8 cellular contexts compared by ENCODE assay signal in genomic region chr14:75399819-75400678, GRCh38. TPM values are rescaled to one million over a fixed set of nuclear protein-coding genes. Genes with fewer than 3 reads are reported as not detected.
DNase-seq lines count a peak whose midpoint lies in the region; ATAC-seq and TF ChIP-seq lines count a peak whose summit lies in the region.

No MANE protein-coding gene starts in this region.

- intact Hi-C loops in left colon (cut with DNase I, micrococcal nuclease): no loop called here
- intact Hi-C loops in thyroid gland (cut with DNase I): loop anchor here (10.0 kb wide), 1 partner anchor 85 kb away; no protein-coding TSS in a partner anchor

- H3K27me3 ChIP-seq in thyroid gland: no peaks in the 10 kb centered on the region

- TF ChIP-seq CTCF in astrocyte of the spinal cord (IDR thresholded peaks at IDR 0.05; ENCODE audit: low read depth, low read length) (no peak), thyroid gland (IDR thresholded peaks at IDR 0.05) (no peak)

- peak overlapping the region; percentile 40 to 66 (median 60) for H3K27ac ChIP-seq in thyroid gland

- H3K9me3 ChIP-seq in thyroid gland: no peaks in the 10 kb centered on the region

- H3K4me1 ChIP-seq in thyroid gland: peaks cover 20 to 26% of the 10 kb centered on the region in 2 donors

- TF ChIP-seq POLR2A in thyroid gland (IDR thresholded peaks at IDR 0.05): no peak

- CTCF ChIA-PET in HEK293T (lab: Yijun Ruan, JAX): no interaction called here

- DNase-seq in Daoy (ENCODE audit: low read depth) (peak; percentile 84), NCI-H2081 treated with DMSO at 0.1 percent for 48 hours (lab: John Stamatoyannopoulos, UW) (peak; percentile 98), astrocyte of the spinal cord (ENCODE audit: low read depth, low spot score) (peak; percentile 12), left colon (peak; percentile 94 to 98), thyroid gland (peak; percentile 98 to 99), HEK293T (ENCODE audit: extremely low spot score) (no peak), NCI-H146 treated with DMSO at 0.1 percent for 48 hours (lab: John Stamatoyannopoulos, UW; ENCODE audit: unreplicated experiment) (no peak)
- no peak for DNase-seq in stimulated activated CD4-positive, alpha-beta T cell treated with anti-CD3 and anti-CD28 coated beads, Interleukin-4, amount 100 ng/mL, for 4 hours

- H3K4me3 ChIP-seq in astrocyte of the spinal cord (ENCODE audit: low read depth, low read length): no peak overlapping the region
- H3K4me3 ChIP-seq in thyroid gland (replicated peaks in 1 of 3): no peak overlapping the region

- ATAC-seq in left colon: peak; percentile 97

- in situ Hi-C loops in astrocyte of the spinal cord (cut with HindIII; ENCODE audit: low sequenced_read_pairs): no loop called here

- WGBS in thyroid gland, 2 donors: 15 to 18% methylated on average over 7 to 8 of the region's 8 CpGs

- H3K36me3 ChIP-seq in thyroid gland: no peaks in the 10 kb centered on the region

- POLR2A ChIA-PET in HEK293T (lab: Yijun Ruan, JAX): no interaction called here

TF ChIP-seq in HEK293T, 16 proteins besides CTCF, POLR2A, EP300 and RAD21:
- no peak for TF ChIP-seq TARDBP (IDR thresholded peaks at IDR 0.05)
- no peak for TF ChIP-seq NFRKB (IDR thresholded peaks at IDR 0.05)
- TF ChIP-seq FOXK2 (IDR thresholded peaks at IDR 0.05): no peak
- no peak for TF ChIP-seq PKNOX1 (IDR thresholded peaks at IDR 0.05)
- no peak for TF ChIP-seq SP1 (IDR thresholded peaks at IDR 0.05)
- TF ChIP-seq FOXM1 (IDR thresholded peaks at IDR 0.05; ENCODE audit: borderline replicate concordance): no peak
- TF ChIP-seq BHLHE40 (IDR thresholded peaks at IDR 0.05; ENCODE audit: borderline replicate concordance): no peak
- TF ChIP-seq ELF4 (IDR thresholded peaks at IDR 0.05): no peak
- no peak for TF ChIP-seq SUZ12 (IDR thresholded peaks at IDR 0.05)
- TF ChIP-seq CTBP1 (IDR thresholded peaks at IDR 0.05; ENCODE audit: borderline replicate concordance): no peak
- TF ChIP-seq HDGF (IDR thresholded peaks at IDR 0.05; ENCODE audit: borderline replicate concordance): no peak
- TF ChIP-seq LEF1 (IDR thresholded peaks at IDR 0.05; ENCODE audit: borderline replicate concordance): no peak
- TF ChIP-seq L3MBTL2 (conservative IDR thresholded peaks at IDR 0.05): no peak
- no peak for TF ChIP-seq ZNF384 (IDR thresholded peaks at IDR 0.05)

RNA-seq across cellular contexts. Expression of gene JDP2, which starts 27.8 kb away (rescaled TPM):
- 11.2 and 17.4 TPM in 2 replicates for total RNA-seq in Daoy (2014; rRNA removed; shearing (Covaris generic))
- total RNA-seq in left colon (10 to 100 TPM; 29.5 to 40.1 TPM), thyroid gland (10 to 100 TPM; 24.2 to 54.6 (median 36.3) TPM)

Comparison
In these comparisons a context has a peak if more than half of its experiments do, and no peak if none do; other contexts are left out.
1. DNase-seq: peak in Daoy (single experiment), NCI-H2081 treated with DMSO at 0.1 percent for 48 hours (single experiment), astrocyte of the spinal cord (single experiment), left colon (2 of 2) and thyroid gland (2 of 2); none in HEK293T (single experiment), NCI-H146 treated with DMSO at 0.1 percent for 48 hours (single experiment) and stimulated activated CD4-positive, alpha-beta T cell treated with anti-CD3 and anti-CD28 coated beads, Interleukin-4, amount 100 ng/mL, for 4 hours (0 of 2).